In genomic region chr7:134432296-134433152, GRCh38 we compare ENCODE assay signal across 1 cellular context.
A peak's percentile ranks its signal among the peaks of the same experiment; 100 is the strongest.
TF ChIP-seq lines count a peak whose summit lies in the region.

No MANE protein-coding gene starts in this region.

TF ChIP-seq in HepG2, 621 proteins besides CTCF, POLR2A, EP300 and RAD21 (continued from another document and continues in another):
- TF ChIP-seq MED8 (CRISPR knock-in tag; IDR thresholded peaks at IDR 0.05; ENCODE audit: insufficient replicate concordance): no peak
- no peak for TF ChIP-seq ZNF660 (CRISPR knock-in tag; IDR thresholded peaks at IDR 0.05; ENCODE audit: borderline replicate concordance, low read depth)
- TF ChIP-seq ZNF703 (CRISPR knock-in tag; IDR thresholded peaks at IDR 0.05; ENCODE audit: borderline replicate concordance): no peak
- TF ChIP-seq XRCC5 (optimal IDR thresholded peaks at IDR 0.05; ENCODE audit: low read length): peak; percentile 60
- TF ChIP-seq ZUFSP (CRISPR knock-in tag; IDR thresholded peaks at IDR 0.05; ENCODE audit: borderline replicate concordance): no peak
- no peak for TF ChIP-seq MEIS2 (CRISPR knock-in tag; IDR thresholded peaks at IDR 0.05)
- TF ChIP-seq PLRG1 (conservative IDR thresholded peaks at IDR 0.05): no peak
- 0 out of 2 replicates have a peak, but pooled peaks have one; percentile 67 for TF ChIP-seq ZNF510 (CRISPR knock-in tag; IDR thresholded peaks at IDR 0.05; ENCODE audit: low read depth)
- no peak for TF ChIP-seq SRSF9 (IDR thresholded peaks at IDR 0.05; ENCODE audit: borderline replicate concordance, insufficient read depth, low read depth, low read length, poor library complexity, severe bottlenecking)
- TF ChIP-seq KDM1A (CRISPR knock-in tag; IDR thresholded peaks at IDR 0.05): no peak
- TF ChIP-seq UBTF (CRISPR knock-in tag; IDR thresholded peaks at IDR 0.05): peak; percentile 61
- TF ChIP-seq GLI4 (CRISPR knock-in tag; IDR thresholded peaks at IDR 0.05; ENCODE audit: borderline replicate concordance): no peak
- TF ChIP-seq MTERF4 (CRISPR knock-in tag; IDR thresholded peaks at IDR 0.05): no peak
- peak; percentile 63; the same call in 1 of the 2 replicates for TF ChIP-seq NFKB2 (CRISPR knock-in tag; IDR thresholded peaks at IDR 0.05; ENCODE audit: borderline replicate concordance)
- peak; percentile 66; the same call in 1 of the 2 replicates for TF ChIP-seq KDM5A (IDR thresholded peaks at IDR 0.05; ENCODE audit: borderline replicate concordance, low read length)
- no peak for TF ChIP-seq ELF4 (CRISPR knock-in tag; IDR thresholded peaks at IDR 0.05; ENCODE audit: borderline replicate concordance)
- no peak for TF ChIP-seq MZF1 (CRISPR knock-in tag; IDR thresholded peaks at IDR 0.05; ENCODE audit: borderline replicate concordance)
- TF ChIP-seq RFX3 (CRISPR knock-in tag; IDR thresholded peaks at IDR 0.05): no peak
- TF ChIP-seq RXRB (CRISPR knock-in tag; IDR thresholded peaks at IDR 0.05; ENCODE audit: borderline replicate concordance): peak; percentile 58; the same call in 1 of the 2 replicates
- no peak for TF ChIP-seq EHMT2 (IDR thresholded peaks at IDR 0.05; ENCODE audit: borderline replicate concordance, low read depth, low read length)
- TF ChIP-seq TEAD2 (CRISPR knock-in tag; IDR thresholded peaks at IDR 0.05): no peak
- no peak for TF ChIP-seq RNF219 (CRISPR knock-in tag; IDR thresholded peaks at IDR 0.05)
- no peak for TF ChIP-seq HOXA5 (CRISPR knock-in tag; IDR thresholded peaks at IDR 0.05)
- TF ChIP-seq GABPA (IDR thresholded peaks at IDR 0.05; ENCODE audit: low read depth, low read length): no peak
- TF ChIP-seq GABPA (CRISPR knock-in tag; IDR thresholded peaks at IDR 0.05; ENCODE audit: low read depth): peak; percentile 67
- no peak for TF ChIP-seq SOX13 (IDR thresholded peaks at IDR 0.05)
- TF ChIP-seq SOX13 (CRISPR knock-in tag; conservative IDR thresholded peaks at IDR 0.05 in 1 of 2, IDR thresholded peaks at IDR 0.05 in 1 of 2): no peak
- no peak for TF ChIP-seq ZBTB3 (CRISPR knock-in tag; IDR thresholded peaks at IDR 0.05; ENCODE audit: borderline replicate concordance, low read depth)
- no peak for TF ChIP-seq FOXJ3 (CRISPR knock-in tag; IDR thresholded peaks at IDR 0.05; ENCODE audit: borderline replicate concordance)
- TF ChIP-seq ZMYM2 (CRISPR knock-in tag; IDR thresholded peaks at IDR 0.05): no peak
- no peak for TF ChIP-seq RBM39 (IDR thresholded peaks at IDR 0.05; ENCODE audit: low read depth, low read length, poor library complexity, severe bottlenecking)
- TF ChIP-seq ZNF30 (CRISPR knock-in tag; IDR thresholded peaks at IDR 0.05): no peak
- no peak for TF ChIP-seq ZNF430 (CRISPR knock-in tag; IDR thresholded peaks at IDR 0.05)
- no peak for TF ChIP-seq JARID2 (CRISPR knock-in tag; IDR thresholded peaks at IDR 0.05; ENCODE audit: insufficient replicate concordance)
- no peak for TF ChIP-seq NONO (IDR thresholded peaks at IDR 0.05)
- TF ChIP-seq NONO (CRISPR knock-in tag; conservative IDR thresholded peaks at IDR 0.05): peak; percentile 35; the same call in 1 of the 2 replicates
- TF ChIP-seq ZNF792 (CRISPR knock-in tag; IDR thresholded peaks at IDR 0.05): peak; percentile 35; the same call in 1 of the 2 replicates
- TF ChIP-seq ZNF253 (CRISPR knock-in tag; IDR thresholded peaks at IDR 0.05; ENCODE audit: borderline replicate concordance): no peak
- no peak for TF ChIP-seq THYN1 (CRISPR knock-in tag; IDR thresholded peaks at IDR 0.05; ENCODE audit: borderline replicate concordance, low read depth)
- no peak for TF ChIP-seq ZNF33B (CRISPR knock-in tag; IDR thresholded peaks at IDR 0.05)
- no peak for TF ChIP-seq ZNF318 (CRISPR knock-in tag; IDR thresholded peaks at IDR 0.05)
- no peak for TF ChIP-seq FOXO4 (CRISPR knock-in tag; conservative IDR thresholded peaks at IDR 0.05)
- TF ChIP-seq SMARCE1 (IDR thresholded peaks at IDR 0.05; ENCODE audit: borderline replicate concordance): no peak
- TF ChIP-seq HIC2 (CRISPR knock-in tag; IDR thresholded peaks at IDR 0.05; ENCODE audit: low read depth): no peak
- 0 out of 2 replicates have a peak, but pooled peaks have one; percentile 25 for TF ChIP-seq ZNF580 (CRISPR knock-in tag; IDR thresholded peaks at IDR 0.05; ENCODE audit: borderline replicate concordance, low read depth)
- no peak for TF ChIP-seq ZNF547 (CRISPR knock-in tag; IDR thresholded peaks at IDR 0.05)
- no peak for TF ChIP-seq FOXA1 (IDR thresholded peaks at IDR 0.05)
- TF ChIP-seq FOXA1 (CRISPR knock-in tag; IDR thresholded peaks at IDR 0.05): peak; percentile 63; the same call in 1 of the 2 replicates
- TF ChIP-seq ZNF329 (CRISPR knock-in tag; IDR thresholded peaks at IDR 0.05; ENCODE audit: low read depth): no peak
